In genomic region chr1:183932412-183932811, GRCh38 we compare ENCODE assay signal across 1 cellular context.
TF ChIP-seq lines count a peak whose summit lies in the region.

No MANE protein-coding gene starts in this region.

TF ChIP-seq in HepG2, 621 proteins besides CTCF, POLR2A, EP300 and RAD21 (continued from another document):
- TF ChIP-seq, protein P1, sequence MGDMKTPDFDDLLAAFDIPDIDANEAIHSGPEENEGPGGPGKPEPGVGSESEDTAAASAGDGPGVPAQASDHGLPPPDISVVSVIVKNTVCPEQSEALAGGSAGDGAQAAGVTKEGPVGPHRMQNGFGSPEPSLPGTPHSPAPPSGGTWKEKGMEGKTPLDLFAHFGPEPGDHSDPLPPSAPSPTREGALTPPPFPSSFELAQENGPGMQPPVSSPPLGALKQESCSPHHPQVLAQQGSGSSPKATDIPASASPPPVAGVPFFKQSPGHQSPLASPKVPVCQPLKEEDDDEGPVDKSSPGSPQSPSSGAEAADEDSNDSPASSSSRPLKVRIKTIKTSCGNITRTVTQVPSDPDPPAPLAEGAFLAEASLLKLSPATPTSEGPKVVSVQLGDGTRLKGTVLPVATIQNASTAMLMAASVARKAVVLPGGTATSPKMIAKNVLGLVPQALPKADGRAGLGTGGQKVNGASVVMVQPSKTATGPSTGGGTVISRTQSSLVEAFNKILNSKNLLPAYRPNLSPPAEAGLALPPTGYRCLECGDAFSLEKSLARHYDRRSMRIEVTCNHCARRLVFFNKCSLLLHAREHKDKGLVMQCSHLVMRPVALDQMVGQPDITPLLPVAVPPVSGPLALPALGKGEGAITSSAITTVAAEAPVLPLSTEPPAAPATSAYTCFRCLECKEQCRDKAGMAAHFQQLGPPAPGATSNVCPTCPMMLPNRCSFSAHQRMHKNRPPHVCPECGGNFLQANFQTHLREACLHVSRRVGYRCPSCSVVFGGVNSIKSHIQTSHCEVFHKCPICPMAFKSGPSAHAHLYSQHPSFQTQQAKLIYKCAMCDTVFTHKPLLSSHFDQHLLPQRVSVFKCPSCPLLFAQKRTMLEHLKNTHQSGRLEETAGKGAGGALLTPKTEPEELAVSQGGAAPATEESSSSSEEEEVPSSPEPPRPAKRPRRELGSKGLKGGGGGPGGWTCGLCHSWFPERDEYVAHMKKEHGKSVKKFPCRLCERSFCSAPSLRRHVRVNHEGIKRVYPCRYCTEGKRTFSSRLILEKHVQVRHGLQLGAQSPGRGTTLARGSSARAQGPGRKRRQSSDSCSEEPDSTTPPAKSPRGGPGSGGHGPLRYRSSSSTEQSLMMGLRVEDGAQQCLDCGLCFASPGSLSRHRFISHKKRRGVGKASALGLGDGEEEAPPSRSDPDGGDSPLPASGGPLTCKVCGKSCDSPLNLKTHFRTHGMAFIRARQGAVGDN (CRISPR knock-in tag; IDR thresholded peaks at IDR 0.05) = peak; percentile 10; the same call in 1 of the 2 replicates
- TF ChIP-seq MAFF (IDR thresholded peaks at IDR 0.05; ENCODE audit: low read depth, low read length) (no peak), SMAD1 (CRISPR knock-in tag; IDR thresholded peaks at IDR 0.05; ENCODE audit: borderline replicate concordance, low read depth) (no peak), ZNF138 (CRISPR knock-in tag; IDR thresholded peaks at IDR 0.05; ENCODE audit: low read depth) (no peak), ZNF33A (CRISPR knock-in tag; IDR thresholded peaks at IDR 0.05; ENCODE audit: borderline replicate concordance) (no peak), KDM2A (CRISPR knock-in tag; IDR thresholded peaks at IDR 0.05; ENCODE audit: borderline replicate concordance, low read depth) (0 out of 2 replicates have a peak, but pooled peaks have one; percentile 9), ZNF660 (CRISPR knock-in tag; IDR thresholded peaks at IDR 0.05; ENCODE audit: borderline replicate concordance, low read depth) (no peak)
- TF ChIP-seq, protein P2, sequence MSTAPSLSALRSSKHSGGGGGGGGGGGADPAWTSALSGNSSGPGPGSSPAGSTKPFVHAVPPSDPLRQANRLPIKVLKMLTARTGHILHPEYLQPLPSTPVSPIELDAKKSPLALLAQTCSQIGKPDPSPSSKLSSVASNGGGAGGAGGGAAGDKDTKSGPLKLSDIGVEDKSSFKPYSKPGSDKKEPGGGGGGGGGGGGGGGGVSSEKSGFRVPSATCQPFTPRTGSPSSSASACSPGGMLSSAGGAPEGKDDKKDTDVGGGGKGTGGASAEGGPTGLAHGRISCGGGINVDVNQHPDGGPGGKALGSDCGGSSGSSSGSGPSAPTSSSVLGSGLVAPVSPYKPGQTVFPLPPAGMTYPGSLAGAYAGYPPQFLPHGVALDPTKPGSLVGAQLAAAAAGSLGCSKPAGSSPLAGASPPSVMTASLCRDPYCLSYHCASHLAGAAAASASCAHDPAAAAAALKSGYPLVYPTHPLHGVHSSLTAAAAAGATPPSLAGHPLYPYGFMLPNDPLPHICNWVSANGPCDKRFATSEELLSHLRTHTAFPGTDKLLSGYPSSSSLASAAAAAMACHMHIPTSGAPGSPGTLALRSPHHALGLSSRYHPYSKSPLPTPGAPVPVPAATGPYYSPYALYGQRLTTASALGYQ (CRISPR knock-in tag; IDR thresholded peaks at IDR 0.05) = no peak
TF ChIP-seq in HepG2: peak in this region for 2.
